ENCODE assay signal across 10 cellular contexts in genomic region chr2:159557437-159558034, GRCh38. TPM values are rescaled to one million over a fixed set of nuclear protein-coding genes. Genes with fewer than 3 reads are reported as not detected.
DNase-seq lines count a peak whose midpoint lies in the region; ATAC-seq and TF ChIP-seq lines count a peak whose summit lies in the region.
"Had no signal": no experiment of that assay in that cellular context is flagged by ENCODE, and none has a peak within 500 bp of the region (broad histone marks: within the 10 kb centered on the region; RNA-seq: fewer than 3 reads in every experiment).

No MANE protein-coding gene starts in this region.

- TF ChIP-seq CTCF in heart right ventricle (IDR thresholded peaks at IDR 0.05): peak in 7 of 9 donors; percentile 12 to 61 (median 44)
- peak in 4 of 6 experiments; percentile 26 to 46 (median 34) for TF ChIP-seq CTCF in upper lobe of left lung (IDR thresholded peaks at IDR 0.05)

- peaks cover 4% of the 10 kb centered on the region for H3K9me3 Mint-ChIP-seq in activated CD4-positive, alpha-beta memory T cell treated with anti-CD3 and anti-CD28 coated beads, Interleukin-2, amount 10 ng/mL, durations not matched to agents 7 days and 5 days

- H3K27me3 ChIP-seq in heart right ventricle (no peaks in the 10 kb centered on the region), upper lobe of left lung (no peaks in the 10 kb centered on the region)

- no peaks in the 10 kb centered on the region for H3K27me3 Mint-ChIP-seq in activated CD4-positive, alpha-beta memory T cell treated with anti-CD3 and anti-CD28 coated beads, Interleukin-2, amount 10 ng/mL, durations not matched to agents 7 days and 5 days

- TF ChIP-seq POLR2A in upper lobe of left lung (IDR thresholded peaks at IDR 0.05): no peak

- H3K9me3 ChIP-seq in heart right ventricle (no peaks in the 10 kb centered on the region), upper lobe of left lung (no peaks in the 10 kb centered on the region)

- ATAC-seq in Right ventricle myocardium inferior (peak; percentile 20), heart right ventricle (peak in 6 of 8 donors; percentile 25 to 71 (median 46)), upper lobe of left lung (ENCODE audit: low FRiP score in 2 of 2) (no peak), GM18502 (IDR thresholded peaks at IDR 0.05; ENCODE audit: poor library complexity, unreplicated experiment) (no peak)

- peaks cover 0 to 9% (median 0%) of the 10 kb centered on the region in 9 donors for H3K36me3 ChIP-seq in heart right ventricle
- H3K36me3 ChIP-seq in upper lobe of left lung: no peaks in the 10 kb centered on the region

- no peak for DNase-seq in Right ventricle myocardium inferior (ENCODE audit: missing footprints)
- DNase-seq in cardiac septum (ENCODE audit: low spot score): no peak
- DNase-seq in SW480 (ENCODE audit: low spot score): peak; percentile 17
- no peak for DNase-seq in heart right ventricle
- no peak for DNase-seq in upper lobe of left lung
- no peak for DNase-seq in activated CD4-positive, alpha-beta memory T cell treated with anti-CD3 and anti-CD28 coated beads, Interleukin-2, amount 10 ng/mL, durations not matched to agents 7 days and 5 days
- no peak for DNase-seq in NCI-H1694 (lab: John Stamatoyannopoulos, UW)
- DNase-seq: NCI-H2081 treated with DMSO at 0.1 percent for 48 hours had no signal

- no peak for TF ChIP-seq EP300 in upper lobe of left lung (IDR thresholded peaks at IDR 0.05)

- H3K4me1 Mint-ChIP-seq in activated CD4-positive, alpha-beta memory T cell treated with anti-CD3 and anti-CD28 coated beads, Interleukin-2, amount 10 ng/mL, durations not matched to agents 7 days and 5 days: no peaks in the 10 kb centered on the region

- CTCF ChIA-PET in activated CD4-positive, alpha-beta memory T cell treated with anti-CD3 and anti-CD28 coated beads, Interleukin-2, amount 10 ng/mL, durations not matched to agents 7 days and 5 days (lab: Charles Lee): no interaction called here

- H3K27ac Mint-ChIP-seq in activated CD4-positive, alpha-beta memory T cell treated with anti-CD3 and anti-CD28 coated beads, Interleukin-2, amount 10 ng/mL, durations not matched to agents 7 days and 5 days: no peak overlapping the region

- H3K4me1 ChIP-seq in heart right ventricle (peaks cover 0 to 13% (median 0%) of the 10 kb centered on the region in 9 donors), upper lobe of left lung (peaks cover 0 to 13% (median 0%) of the 10 kb centered on the region in 4 donors)

- H3K4me3 ChIP-seq in heart right ventricle (no peak overlapping the region), upper lobe of left lung (no peak overlapping the region)

- intact Hi-C loops in Right ventricle myocardium inferior (cut with DNase I): no loop called here
- intact Hi-C loops in cardiac septum (cut with DNase I): no loop called here
- intact Hi-C loops in heart right ventricle (cut with DNase I): no loop called here

- H3K4me3 Mint-ChIP-seq in activated CD4-positive, alpha-beta memory T cell treated with anti-CD3 and anti-CD28 coated beads, Interleukin-2, amount 10 ng/mL, durations not matched to agents 7 days and 5 days: no peak overlapping the region

- WGBS in heart right ventricle, 2 donors: 74 to 79% methylated on average over 5 of the region's 5 CpGs
- 65 to 73% methylated on average over 5 of the region's 5 CpGs for WGBS in upper lobe of left lung, 2 donors

- no peaks in the 10 kb centered on the region for H3K36me3 Mint-ChIP-seq in activated CD4-positive, alpha-beta memory T cell treated with anti-CD3 and anti-CD28 coated beads, Interleukin-2, amount 10 ng/mL, durations not matched to agents 7 days and 5 days (ENCODE audit: low read depth)

- H3K27ac ChIP-seq in heart right ventricle: no peak overlapping the region
- peak overlapping the region in 2 of 4 donors; percentile 24 to 60 for H3K27ac ChIP-seq in upper lobe of left lung
- H3K27ac ChIP-seq: epithelial cell of prostate had no signal

- POLR2A ChIA-PET in activated CD4-positive, alpha-beta memory T cell treated with anti-CD3 and anti-CD28 coated beads, Interleukin-2, amount 10 ng/mL, durations not matched to agents 7 days and 5 days (lab: Charles Lee): no interaction called here

RNA-seq across cellular contexts. Expression of gene BAZ2B, which starts 58.8 kb away (rescaled TPM):
- 35.3 TPM for total RNA-seq in Right ventricle myocardium inferior
- total RNA-seq in cardiac septum: 51.8 TPM
- 10 to 100 TPM; 30.8 to 57.2 (median 45.5) TPM for total RNA-seq in heart right ventricle
- polyA plus RNA-seq in heart right ventricle: 10 to 100 TPM in 1 of 2 donors, 1 to 10 TPM in 1; 6.8 to 39.6 TPM
- 100 to 1,000 TPM in 3 of 6 donors, 10 to 100 TPM in 3; 59.4 to 233 (median 103) TPM for total RNA-seq in upper lobe of left lung
- total RNA-seq in activated CD4-positive, alpha-beta memory T cell treated with anti-CD3 and anti-CD28 coated beads, Interleukin-2, amount 10 ng/mL, durations not matched to agents 7 days and 5 days: 1 to 10 TPM; 8.5 to 9.8 TPM

Comparison
In these comparisons a context has a peak if more than half of its experiments do, and no peak if none do; other contexts are left out.
1. ATAC-seq: peak in Right ventricle myocardium inferior (single experiment) and heart right ventricle (6 of 8); none in upper lobe of left lung (0 of 2) and GM18502 (single experiment).